In the genomic region with DNA sequence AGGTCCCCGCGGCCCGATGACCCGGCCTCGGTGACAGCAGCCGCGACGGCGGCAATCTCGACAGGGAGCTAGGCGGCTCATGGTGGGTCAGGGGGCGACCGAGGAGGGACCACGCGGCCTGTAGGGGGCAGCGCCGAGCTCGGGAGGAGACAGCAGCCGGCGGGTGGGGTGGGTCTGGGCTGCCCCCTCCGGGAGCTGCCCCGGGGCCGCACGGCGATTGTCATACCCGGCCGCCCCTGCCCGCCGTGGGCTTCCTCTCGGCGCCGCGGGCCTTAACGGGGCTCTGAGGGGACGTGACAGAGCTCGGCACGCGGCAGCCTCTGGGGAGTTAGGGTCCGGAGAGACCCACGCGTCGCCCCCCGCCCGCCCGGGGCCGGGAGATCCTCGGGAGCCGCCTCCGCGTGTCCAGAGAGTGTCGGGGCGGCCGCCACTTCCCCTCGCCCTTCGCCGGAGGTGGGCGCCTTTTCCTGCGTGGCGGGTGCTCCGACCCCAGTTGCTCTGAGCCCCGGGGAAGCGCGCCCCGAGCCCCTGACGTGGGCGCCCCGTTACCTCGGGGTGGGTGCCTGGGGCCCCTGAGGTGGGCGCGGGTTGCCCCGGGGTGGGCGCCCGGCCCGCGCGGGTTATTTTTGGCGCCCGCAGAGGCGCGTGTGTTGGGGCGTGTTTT, we compare ENCODE assay signal across 8 cellular contexts. TPM values are rescaled to one million over a fixed set of nuclear protein-coding genes. Genes with fewer than 3 reads are reported as not detected.
A peak's percentile ranks its signal among the peaks of the same experiment; 100 is the strongest.
DNase-seq lines count a peak whose midpoint lies in the region; ATAC-seq and TF ChIP-seq lines count a peak whose summit lies in the region.

No MANE protein-coding gene starts in this region.

- H3K4me1 ChIP-seq in Caco-2: peaks cover 4% of the 10 kb centered on the region; the same call in 1 of the 2 replicates

- H3K4me1 Mint-ChIP-seq in Caco-2 (ENCODE audit: low read depth, unreplicated experiment): no peaks in the 10 kb centered on the region
- peaks cover 29 to 42% (median 32%) of the 10 kb centered on the region in 3 donors for H3K4me1 Mint-ChIP-seq in IgD-negative memory B cell

- DNase-seq in Caco-2 (peak in 1 of 2 experiments; percentile 18), mesenteric fat pad (ENCODE audit: low spot score) (peak; percentile 92), midbrain (lab: John Stamatoyannopoulos, UW) (no peak)
- DNase-seq in activated CD4-positive, alpha-beta T cell treated with anti-CD3 and anti-CD28 coated beads, Interleukin-2, amount 50 U/mL, for 24 hours (ENCODE audit: low read depth in 1 of 2, low spot score in 1 of 2): peak; percentile 52 to 63
- DNase-seq in effector CD4-positive, alpha-beta T cell: peak; percentile 58
- peak; percentile 49 to 50 for DNase-seq in stimulated activated CD8-positive, alpha-beta memory T cell treated with anti-CD3 and anti-CD28 coated beads, Interleukin-4, amount 100 ng/mL, for 4 hours (ENCODE audit: low read depth in 2 of 2, low spot score in 1 of 2)

- CTCF ChIA-PET in Caco-2 (lab: Charles Lee): no interaction called here

- POLR2A ChIA-PET in Caco-2 (lab: Charles Lee): interaction anchor here (0.6 kb wide), 1 partner anchor 24 kb away, joined by 7 read pairs; no protein-coding TSS in a partner anchor

- H3K4me3 Mint-ChIP-seq in Caco-2 (ENCODE audit: unreplicated experiment) (peak overlapping the region; percentile 75), IgD-negative memory B cell (peak overlapping the region; percentile 90 to 98 (median 97))

- peak overlapping the region; percentile 32 for H3K4me3 ChIP-seq in Caco-2 (ENCODE audit: low read depth, low read length)

- H3K9me3 ChIP-seq in Caco-2: no peaks in the 10 kb centered on the region

- intact Hi-C loops in Caco-2 (cut with micrococcal nuclease; ENCODE audit: unreplicated experiment): no loop called here

- ATAC-seq in GM21423 (IDR thresholded peaks at IDR 0.05; ENCODE audit: unreplicated experiment): peak; percentile 37

- H3K27me3 ChIP-seq in Caco-2 (replicated peaks; ENCODE audit: control insufficient read depth, insufficient read depth, low read length): no peaks in the 10 kb centered on the region

- no TSS peak for BruUV-seq in Caco-2 (replicated peaks; lab: Mats Ljungman, UMichigan)

- TF ChIP-seq CTCF in Caco-2 (IDR thresholded peaks at IDR 0.05; ENCODE audit: insufficient read depth in 1 of 2, low read depth in 1 of 2, low read length in 1 of 2, severe bottlenecking in 1 of 2, unreplicated experiment in 1 of 2): peak in 1 of 2 experiments; percentile 26

- H3K36me3 ChIP-seq in Caco-2 (ENCODE audit: control insufficient read depth, insufficient read depth, low read length): no peaks in the 10 kb centered on the region

- H3K9me3 Mint-ChIP-seq in Caco-2 (ENCODE audit: unreplicated experiment) (no peaks in the 10 kb centered on the region), IgD-negative memory B cell (no peaks in the 10 kb centered on the region)

- H3K36me3 Mint-ChIP-seq in Caco-2 (ENCODE audit: insufficient read depth, unreplicated experiment) (no peaks in the 10 kb centered on the region), IgD-negative memory B cell (no peaks in the 10 kb centered on the region)

- peaks cover 26% of the 10 kb centered on the region for H3K27me3 Mint-ChIP-seq in Caco-2 (ENCODE audit: insufficient read depth, unreplicated experiment)
- no peaks in the 10 kb centered on the region for H3K27me3 Mint-ChIP-seq in IgD-negative memory B cell

- H3K27ac Mint-ChIP-seq in Caco-2 (ENCODE audit: unreplicated experiment) (no peak overlapping the region), IgD-negative memory B cell (peak overlapping the region; percentile 92 to 94 (median 93))

RNA-seq across cellular contexts. Expression of a gene that starts 0.5 kb away (rescaled TPM):
- 0.07 TPM in 1 of 2 replicates, not detected in the other for total RNA-seq in Caco-2 (2022)
- polyA plus RNA-seq in IgD-negative memory B cell: 43.4 TPM
- 12.2 TPM for total RNA-seq in mesenteric fat pad

Comparison
In these comparisons a context has a peak if more than half of its experiments do, and no peak if none do; other contexts are left out.
1. RNA of a gene that starts 0.5 kb away (total RNA-seq): 12.2 TPM in mesenteric fat pad (single experiment); 0.07 TPM in Caco-2; every median in the first group is over 10 times any median in the second.